8 cellular contexts compared by ENCODE assay signal in the genomic region with DNA sequence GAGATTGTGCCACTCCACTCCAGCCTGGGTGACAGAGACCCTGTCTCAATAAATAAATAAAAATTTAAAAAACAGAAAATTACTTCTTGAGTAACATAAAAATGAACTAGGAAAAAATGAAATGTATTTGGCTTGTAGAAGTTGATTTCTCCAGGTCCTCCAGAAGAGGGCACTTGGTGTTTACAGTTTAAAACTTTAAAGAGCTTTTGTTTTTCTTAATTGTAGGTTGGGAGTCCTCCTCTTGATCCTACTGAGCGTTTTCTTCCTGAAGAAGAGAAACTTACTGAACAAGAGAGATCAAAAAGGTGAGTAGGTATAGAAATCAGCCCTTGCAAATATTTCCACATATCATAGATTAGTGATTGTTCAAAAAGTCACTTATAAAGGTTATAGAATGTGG. TPM values are rescaled to one million over a fixed set of nuclear protein-coding genes. Genes with fewer than 3 reads are reported as not detected.
A peak's percentile ranks its signal among the peaks of the same experiment; 100 is the strongest.
DNase-seq lines count a peak whose midpoint lies in the region; ATAC-seq and TF ChIP-seq lines count a peak whose summit lies in the region.

No MANE protein-coding gene starts in this region.

- H3K27ac Mint-ChIP-seq in progenitor cell of endocrine pancreas, result no peak overlapping the region

- H3K36me3 Mint-ChIP-seq in progenitor cell of endocrine pancreas (ENCODE audit: insufficient read depth), result peaks cover 3% of the 10 kb centered on the region

- H3K9me3 Mint-ChIP-seq in progenitor cell of endocrine pancreas (ENCODE audit: low read depth), result no peaks in the 10 kb centered on the region

- peak; percentile 45 for ATAC-seq in Right ventricle myocardium superior (ENCODE audit: poor library complexity)
- no peak for ATAC-seq in left cardiac atrium
- peak; percentile 41 for ATAC-seq in esophagus mucosa
- ATAC-seq in HG03175 (IDR thresholded peaks at IDR 0.05; ENCODE audit: unreplicated experiment), result no peak

- no peaks in the 10 kb centered on the region for H3K27me3 Mint-ChIP-seq in progenitor cell of endocrine pancreas

- no peak overlapping the region for H3K4me3 Mint-ChIP-seq in progenitor cell of endocrine pancreas (ENCODE audit: low read depth)

- DNase-seq in Right ventricle myocardium superior (no peak), left cardiac atrium (no peak), RKO (ENCODE audit: low spot score) (peak; percentile 72), progenitor cell of endocrine pancreas (ENCODE audit: low spot score, unreplicated experiment) (no peak), ureter (ENCODE audit: low spot score) (no peak), GOT3 (lab: John Stamatoyannopoulos, UW) (no peak)

- peak; percentile 38 for TF ChIP-seq CTCF in progenitor cell of endocrine pancreas (IDR thresholded peaks at IDR 0.05; ENCODE audit: unreplicated experiment)

- intact Hi-C loops in Right ventricle myocardium superior (cut with DNase I), result no loop called here
- intact Hi-C loops in left cardiac atrium (cut with DNase I), result loop anchor here (5.0 to 10.0 kb wide), 3 partner anchors 87 to 390 kb away; no protein-coding TSS in a partner anchor

- H3K4me1 Mint-ChIP-seq in progenitor cell of endocrine pancreas (ENCODE audit: low read depth), result no peaks in the 10 kb centered on the region

RNA-seq across cellular contexts. Expression of gene KIFBP, which starts 16.2 kb away (rescaled TPM):
- 46.0 TPM for total RNA-seq in Right ventricle myocardium superior
- 10 to 100 TPM; 33.7 to 36.1 TPM for total RNA-seq in left cardiac atrium
- total RNA-seq in esophagus mucosa, result 11.1 TPM
- total RNA-seq in progenitor cell of endocrine pancreas, result 26.7 and 28.0 TPM in 2 replicates
- 27.3 TPM for total RNA-seq in ureter

RNA-seq across cellular contexts. Expression of gene DDX21, which starts 48.9 kb away (rescaled TPM):
- 18.3 TPM for total RNA-seq in Right ventricle myocardium superior
- total RNA-seq in left cardiac atrium, result 10 to 100 TPM; 18.6 to 59.3 TPM
- 67.2 TPM for total RNA-seq in esophagus mucosa
- 38.2 and 45.6 TPM in 2 replicates for total RNA-seq in progenitor cell of endocrine pancreas
- 74.2 TPM for total RNA-seq in ureter

Comparison
In these comparisons a context has a peak if more than half of its experiments do, and no peak if none do; other contexts are left out.
1. ATAC-seq: peak in Right ventricle myocardium superior (single experiment) and esophagus mucosa (single experiment); none in left cardiac atrium (0 of 2) and HG03175 (single experiment).